In genomic region chr20:17403496-17403895, GRCh38 we compare ENCODE assay signal across 15 cellular contexts.
DNase-seq lines count a peak whose midpoint lies in the region; ATAC-seq lines count a peak whose summit lies in the region.
"Had no signal": no experiment of that assay in that cellular context is flagged by ENCODE, and none has a peak within 500 bp of the region (broad histone marks: within the 10 kb centered on the region; RNA-seq: fewer than 3 reads in every experiment).

No MANE protein-coding gene starts in this region.

- no peaks in the 10 kb centered on the region for H3K9me3 Mint-ChIP-seq in activated T-helper 1 cell treated with anti-CD3 and anti-CD28 coated beads, Interleukin-12 subunit alpha, Interleukin-12 subunit beta, Interleukin-2, Interleukin-4 antibody, amounts not matched to agents 30 ng/mL and 10 ng/mL and 1 ng/mL, durations not matched to agents 14 hours and 24 hours and 36 hours
- H3K9me3 Mint-ChIP-seq: CD4-positive, alpha-beta T cell had no signal

- ATAC-seq in GM19395 (IDR thresholded peaks at IDR 0.05; ENCODE audit: unreplicated experiment) = no peak
- ATAC-seq: HCT116 had no signal

- H3K9ac ChIP-seq in adipocyte (ENCODE audit: low read length) = no peak overlapping the region

- H3K4me3 ChIP-seq in adipocyte (ENCODE audit: low read length) = no peak overlapping the region
- no peak overlapping the region for H3K4me3 ChIP-seq in MG63

- no peaks in the 10 kb centered on the region for H3K36me3 Mint-ChIP-seq in activated T-helper 1 cell treated with anti-CD3 and anti-CD28 coated beads, Interleukin-12 subunit alpha, Interleukin-12 subunit beta, Interleukin-2, Interleukin-4 antibody, amounts not matched to agents 30 ng/mL and 10 ng/mL and 1 ng/mL, durations not matched to agents 14 hours and 24 hours and 36 hours (ENCODE audit: low read depth)

- no peaks in the 10 kb centered on the region for H3K9me3 ChIP-seq in adipocyte (ENCODE audit: control insufficient read depth, low read length)
- no peaks in the 10 kb centered on the region for H3K9me3 ChIP-seq in MG63

- H3K27ac Mint-ChIP-seq in activated T-helper 1 cell treated with anti-CD3 and anti-CD28 coated beads, Interleukin-12 subunit alpha, Interleukin-12 subunit beta, Interleukin-2, Interleukin-4 antibody, amounts not matched to agents 30 ng/mL and 10 ng/mL and 1 ng/mL, durations not matched to agents 14 hours and 24 hours and 36 hours = no peak overlapping the region
- H3K27ac Mint-ChIP-seq: B cell; CD4-positive, alpha-beta T cell had no signal

- H3K27me3 ChIP-seq in adipocyte (replicated peaks; ENCODE audit: control insufficient read depth, insufficient read depth, low read length) (peaks cover 20% of the 10 kb centered on the region), MG63 (no peaks in the 10 kb centered on the region)

- peaks cover 3% of the 10 kb centered on the region for H3K4me1 ChIP-seq in adipocyte (ENCODE audit: control insufficient read depth, insufficient read depth, low read length)

- peaks cover 3% of the 10 kb centered on the region for H3K27me3 Mint-ChIP-seq in activated T-helper 1 cell treated with anti-CD3 and anti-CD28 coated beads, Interleukin-12 subunit alpha, Interleukin-12 subunit beta, Interleukin-2, Interleukin-4 antibody, amounts not matched to agents 30 ng/mL and 10 ng/mL and 1 ng/mL, durations not matched to agents 14 hours and 24 hours and 36 hours (ENCODE audit: insufficient read depth)

- intact Hi-C loops in activated T-helper 1 cell treated with anti-CD3 and anti-CD28 coated beads, Interleukin-12 subunit alpha, Interleukin-12 subunit beta, Interleukin-2, Interleukin-4 antibody, amounts not matched to agents 30 ng/mL and 10 ng/mL and 1 ng/mL, durations not matched to agents 14 hours and 24 hours and 36 hours (cut with micrococcal nuclease) = no loop called here

- no peaks in the 10 kb centered on the region for H3K4me1 Mint-ChIP-seq in activated T-helper 1 cell treated with anti-CD3 and anti-CD28 coated beads, Interleukin-12 subunit alpha, Interleukin-12 subunit beta, Interleukin-2, Interleukin-4 antibody, amounts not matched to agents 30 ng/mL and 10 ng/mL and 1 ng/mL, durations not matched to agents 14 hours and 24 hours and 36 hours (ENCODE audit: low read depth)
- H3K4me1 Mint-ChIP-seq: B cell had no signal

- H3K4me3 Mint-ChIP-seq in activated T-helper 1 cell treated with anti-CD3 and anti-CD28 coated beads, Interleukin-12 subunit alpha, Interleukin-12 subunit beta, Interleukin-2, Interleukin-4 antibody, amounts not matched to agents 30 ng/mL and 10 ng/mL and 1 ng/mL, durations not matched to agents 14 hours and 24 hours and 36 hours = no peak overlapping the region
- H3K4me3 Mint-ChIP-seq: B cell; CD4-positive, alpha-beta T cell had no signal

- H3K36me3 ChIP-seq in adipocyte (ENCODE audit: control insufficient read depth, insufficient read depth, low read length, severe bottlenecking) (no peaks in the 10 kb centered on the region), MG63 (no peaks in the 10 kb centered on the region)

- peak; percentile 74 for DNase-seq in COLO829 (ENCODE audit: low spot score)
- DNase-seq in adipocyte (ENCODE audit: low read depth) = peak; percentile 5
- peak; percentile 95 for DNase-seq in foreskin melanocyte
- peak; percentile 68 for DNase-seq in left kidney (ENCODE audit: low read depth, low spot score)
- DNase-seq in ecto neural progenitor cell (ENCODE audit: low spot score) = no peak
- DNase-seq in MG63 = no peak
- DNase-seq in activated T-helper 1 cell treated with anti-CD3 and anti-CD28 coated beads, Interleukin-12 subunit alpha, Interleukin-12 subunit beta, Interleukin-2, Interleukin-4 antibody, amounts not matched to agents 30 ng/mL and 10 ng/mL and 1 ng/mL, durations not matched to agents 14 hours and 24 hours and 36 hours (ENCODE audit: low spot score) = no peak
- DNase-seq: C1 segment of cervical spinal cord; CD4-positive, alpha-beta T cell; DMS153; DMS79 treated with DMSO at 0.1 percent for 48 hours; EL had no signal

Comparison
In these comparisons a context has a peak if more than half of its experiments do, and no peak if none do; other contexts are left out.
1. DNase-seq: peak in COLO829 (single experiment), adipocyte (single experiment), foreskin melanocyte (single experiment) and left kidney (single experiment); none in ecto neural progenitor cell (single experiment), MG63 (single experiment) and activated T-helper 1 cell treated with anti-CD3 and anti-CD28 coated beads, Interleukin-12 subunit alpha, Interleukin-12 subunit beta, Interleukin-2, Interleukin-4 antibody, amounts not matched to agents 30 ng/mL and 10 ng/mL and 1 ng/mL, durations not matched to agents 14 hours and 24 hours and 36 hours (single experiment).